8 cellular contexts compared by ENCODE assay signal in the genomic region with DNA sequence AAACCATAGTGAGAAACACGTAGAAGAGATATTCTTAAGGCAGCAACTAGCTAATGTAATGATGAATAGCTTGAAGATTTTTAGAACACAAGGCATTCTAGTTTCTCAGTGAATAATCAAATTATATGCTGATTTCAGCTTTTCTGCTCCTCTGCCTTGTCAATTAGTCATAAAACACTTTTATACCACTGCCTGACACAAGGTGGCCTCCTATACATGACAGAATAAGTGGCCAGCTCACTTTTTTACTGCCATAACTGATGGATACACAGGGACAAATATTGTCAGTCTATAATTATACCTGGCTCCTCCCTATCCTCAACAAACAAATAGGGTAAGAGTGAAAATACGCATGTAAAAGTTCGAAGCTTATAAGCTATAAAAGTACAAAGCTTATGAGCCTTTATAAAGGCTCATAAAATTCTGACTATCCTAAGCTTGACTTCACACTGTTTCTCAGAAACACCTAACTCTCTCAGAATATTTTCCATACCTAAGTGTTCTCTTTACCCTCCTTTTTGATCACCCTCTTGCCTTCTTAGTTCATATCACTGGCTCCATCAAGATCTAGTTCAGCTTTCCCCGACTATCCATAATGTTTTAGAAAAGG.
DNase-seq lines count a peak whose midpoint lies in the region; ATAC-seq and TF ChIP-seq lines count a peak whose summit lies in the region.

No MANE protein-coding gene starts in this region.

- H3K4me1 Mint-ChIP-seq in CD8-positive, alpha-beta T cell (ENCODE audit: low read depth) = peaks cover 6% of the 10 kb centered on the region
- H3K4me1 Mint-ChIP-seq in activated T-helper 1 cell treated with anti-CD3 and anti-CD28 coated beads, Interleukin-12 subunit alpha, Interleukin-12 subunit beta, Interleukin-2, Interleukin-4 antibody, amounts not matched to agents 30 ng/mL and 10 ng/mL and 1 ng/mL, durations not matched to agents 14 hours and 24 hours and 36 hours (ENCODE audit: low read depth) = peaks cover 9% of the 10 kb centered on the region

- H3K27ac Mint-ChIP-seq in CD8-positive, alpha-beta T cell = peak overlapping the region; percentile 78
- H3K27ac Mint-ChIP-seq in activated T-helper 1 cell treated with anti-CD3 and anti-CD28 coated beads, Interleukin-12 subunit alpha, Interleukin-12 subunit beta, Interleukin-2, Interleukin-4 antibody, amounts not matched to agents 30 ng/mL and 10 ng/mL and 1 ng/mL, durations not matched to agents 14 hours and 24 hours and 36 hours = no peak overlapping the region

- CTCF ChIA-PET in CD8-positive, alpha-beta T cell (lab: Charles Lee) = interaction anchor here (0.6 to 4.0 kb wide), 58 partner anchors 10 to 331 kb away, joined by 3 to 96 read pairs (median 4); partner anchors contain the start of gene DAPK2

- POLR2A ChIA-PET in CD8-positive, alpha-beta T cell (lab: Charles Lee) = interaction anchor here (0.7 to 2.3 kb wide), 6 partner anchors 46 to 316 kb away, joined by 3 to 8 read pairs (median 3); partner anchors contain the start of gene DAPK2

- ATAC-seq in CD8-positive, alpha-beta T cell = peak; percentile 86
- peak; percentile 46 for ATAC-seq in gastroesophageal sphincter
- no peak for ATAC-seq in HG03175 (IDR thresholded peaks at IDR 0.05; ENCODE audit: unreplicated experiment)
- ATAC-seq in HG03432 (IDR thresholded peaks at IDR 0.05; ENCODE audit: unreplicated experiment) = no peak

- no peaks in the 10 kb centered on the region for H3K79me2 ChIP-seq in parathyroid adenoma

- no peaks in the 10 kb centered on the region for H3K27me3 Mint-ChIP-seq in CD8-positive, alpha-beta T cell (ENCODE audit: low read depth)
- H3K27me3 Mint-ChIP-seq in activated T-helper 1 cell treated with anti-CD3 and anti-CD28 coated beads, Interleukin-12 subunit alpha, Interleukin-12 subunit beta, Interleukin-2, Interleukin-4 antibody, amounts not matched to agents 30 ng/mL and 10 ng/mL and 1 ng/mL, durations not matched to agents 14 hours and 24 hours and 36 hours (ENCODE audit: insufficient read depth) = no peaks in the 10 kb centered on the region

- H3K36me3 Mint-ChIP-seq in CD8-positive, alpha-beta T cell = peaks cover 77% of the 10 kb centered on the region
- peaks cover 30% of the 10 kb centered on the region for H3K36me3 Mint-ChIP-seq in activated T-helper 1 cell treated with anti-CD3 and anti-CD28 coated beads, Interleukin-12 subunit alpha, Interleukin-12 subunit beta, Interleukin-2, Interleukin-4 antibody, amounts not matched to agents 30 ng/mL and 10 ng/mL and 1 ng/mL, durations not matched to agents 14 hours and 24 hours and 36 hours (ENCODE audit: low read depth)

- H3K4me3 Mint-ChIP-seq in CD8-positive, alpha-beta T cell = no peak overlapping the region
- H3K4me3 Mint-ChIP-seq in activated T-helper 1 cell treated with anti-CD3 and anti-CD28 coated beads, Interleukin-12 subunit alpha, Interleukin-12 subunit beta, Interleukin-2, Interleukin-4 antibody, amounts not matched to agents 30 ng/mL and 10 ng/mL and 1 ng/mL, durations not matched to agents 14 hours and 24 hours and 36 hours = no peak overlapping the region

- H3K4me1 ChIP-seq in CD8-positive, alpha-beta T cell (ENCODE audit: insufficient read depth, low read length) = no peaks in the 10 kb centered on the region
- no peaks in the 10 kb centered on the region for H3K4me1 ChIP-seq in gastroesophageal sphincter
- no peaks in the 10 kb centered on the region for H3K4me1 ChIP-seq in parathyroid adenoma

- no peak overlapping the region for H3K4me3 ChIP-seq in CD8-positive, alpha-beta T cell (ENCODE audit: low read depth, low read length)
- no peak overlapping the region for H3K4me3 ChIP-seq in gastroesophageal sphincter
- no peak overlapping the region for H3K4me3 ChIP-seq in parathyroid adenoma (ENCODE audit: low read depth, low read length)

- no peak for TF ChIP-seq EP300 in gastroesophageal sphincter (IDR thresholded peaks at IDR 0.05)

- H3K27ac ChIP-seq in CD8-positive, alpha-beta T cell (ENCODE audit: low read depth, low read length) = no peak overlapping the region
- H3K27ac ChIP-seq in gastroesophageal sphincter (no peak overlapping the region), parathyroid adenoma (no peak overlapping the region)

- H3K27me3 ChIP-seq in CD8-positive, alpha-beta T cell (ENCODE audit: insufficient read depth, low read length) = no peaks in the 10 kb centered on the region
- H3K27me3 ChIP-seq in gastroesophageal sphincter (no peaks in the 10 kb centered on the region), parathyroid adenoma (ENCODE audit: control insufficient read depth, insufficient read depth, low read length) (no peaks in the 10 kb centered on the region)

- TF ChIP-seq CTCF in CD8-positive, alpha-beta T cell (IDR thresholded peaks at IDR 0.05) = peak; percentile 85
- TF ChIP-seq CTCF in GM20000 (IDR thresholded peaks at IDR 0.05; ENCODE audit: extremely low read depth, missing control alignments) = peak; percentile 55
- TF ChIP-seq CTCF in gastroesophageal sphincter (IDR thresholded peaks at IDR 0.05) = peak; percentile 60 to 85 (median 78)
- TF ChIP-seq CTCF in parathyroid adenoma (IDR thresholded peaks at IDR 0.05) = peak; percentile 57

- WGBS in gastroesophageal sphincter (ENCODE audit: low coverage in 1 of 2), 2 donors = 74 to 80% methylated on average over 4 of the region's 4 CpGs

- no peak for TF ChIP-seq POLR2A in gastroesophageal sphincter (IDR thresholded peaks at IDR 0.05)

- peak in 5 of 7 experiments; percentile 18 to 33 (median 25) for DNase-seq in CD8-positive, alpha-beta T cell
- DNase-seq in GM20000 (ENCODE audit: low spot score) (peak; percentile 46), NCI-H510A (lab: John Stamatoyannopoulos, UW) (peak; percentile 34)
- peak; percentile 21 for DNase-seq in activated T-helper 1 cell treated with anti-CD3 and anti-CD28 coated beads, Interleukin-12 subunit alpha, Interleukin-12 subunit beta, Interleukin-2, Interleukin-4 antibody, amounts not matched to agents 30 ng/mL and 10 ng/mL and 1 ng/mL, durations not matched to agents 14 hours and 24 hours and 36 hours (ENCODE audit: low spot score)

- H3K36me3 ChIP-seq in CD8-positive, alpha-beta T cell (ENCODE audit: insufficient read depth, low read length) = peaks cover 25% of the 10 kb centered on the region
- H3K36me3 ChIP-seq in gastroesophageal sphincter (peaks cover 0 to 81% of the 10 kb centered on the region in 2 donors), parathyroid adenoma (ENCODE audit: control insufficient read depth, insufficient read depth, low read length) (no peaks in the 10 kb centered on the region)

- H3K9me3 Mint-ChIP-seq in CD8-positive, alpha-beta T cell = no peaks in the 10 kb centered on the region
- peaks cover 4% of the 10 kb centered on the region for H3K9me3 Mint-ChIP-seq in activated T-helper 1 cell treated with anti-CD3 and anti-CD28 coated beads, Interleukin-12 subunit alpha, Interleukin-12 subunit beta, Interleukin-2, Interleukin-4 antibody, amounts not matched to agents 30 ng/mL and 10 ng/mL and 1 ng/mL, durations not matched to agents 14 hours and 24 hours and 36 hours

- no peaks in the 10 kb centered on the region for H3K9me3 ChIP-seq in CD8-positive, alpha-beta T cell (ENCODE audit: low read length)
- H3K9me3 ChIP-seq in gastroesophageal sphincter (no peaks in the 10 kb centered on the region), parathyroid adenoma (ENCODE audit: control insufficient read depth, low read length) (no peaks in the 10 kb centered on the region)

- no peak overlapping the region for H2AFZ ChIP-seq in parathyroid adenoma

- no peak overlapping the region for H3K4me2 ChIP-seq in parathyroid adenoma (ENCODE audit: low read length)

- no peak overlapping the region for H3K9ac ChIP-seq in parathyroid adenoma

- intact Hi-C loops in CD8-positive, alpha-beta T cell (cut with DNase I, micrococcal nuclease) = loop anchor here (1.0 to 2.0 kb wide), 5 partner anchors 139 to 315 kb away; partner anchors contain the start of gene DAPK2 (in 2 of the 2)
- intact Hi-C loops in activated T-helper 1 cell treated with anti-CD3 and anti-CD28 coated beads, Interleukin-12 subunit alpha, Interleukin-12 subunit beta, Interleukin-2, Interleukin-4 antibody, amounts not matched to agents 30 ng/mL and 10 ng/mL and 1 ng/mL, durations not matched to agents 14 hours and 24 hours and 36 hours (cut with micrococcal nuclease) = loop anchor here (1.0 to 5.0 kb wide), 5 partner anchors 80 to 315 kb away; partner anchors contain the start of genes DAPK2 and HERC1

Comparison
In these comparisons a context has a peak if more than half of its experiments do, and no peak if none do; other contexts are left out.
1. ATAC-seq: peak in CD8-positive, alpha-beta T cell (single experiment) and gastroesophageal sphincter (single experiment); none in HG03175 (single experiment) and HG03432 (single experiment).
2. Peak in every context shown above with its lines, with median percentiles within 50 percentile points of each other: DNase-seq and CTCF ChIP-seq.